Comparison of ENCODE assay signal across 16 cellular contexts in genomic region chr7:57343901-57344622, GRCh38.
DNase-seq lines count a peak whose midpoint lies in the region; ATAC-seq and TF ChIP-seq lines count a peak whose summit lies in the region.
"Had no signal": no experiment of that assay in that cellular context is flagged by ENCODE, and none has a peak within 500 bp of the region (broad histone marks: within the 10 kb centered on the region; RNA-seq: fewer than 3 reads in every experiment).

No MANE protein-coding gene starts in this region.

- H3K27me3 ChIP-seq in adrenal gland = no peaks in the 10 kb centered on the region
- no peaks in the 10 kb centered on the region for H3K27me3 ChIP-seq in heart left ventricle
- H3K27me3 ChIP-seq in right atrium auricular region = no peaks in the 10 kb centered on the region
- H3K27me3 ChIP-seq in psoas muscle (ENCODE audit: insufficient read depth in 3 of 3, low read length in 2 of 3) = no peaks in the 10 kb centered on the region
- no peaks in the 10 kb centered on the region for H3K27me3 ChIP-seq in hepatocyte
- H3K27me3 ChIP-seq in Karpas-422 (ENCODE audit: low read length) = no peaks in the 10 kb centered on the region
- H3K27me3 ChIP-seq: BLaER1 treated with 17β-estradiol and CSF1 and Interleukin-3, amounts not matched to agents 10 nM and 100 nM had no signal

- no peaks in the 10 kb centered on the region for H3K9me3 ChIP-seq in adrenal gland (replicated peaks in 1 of 3)
- peaks cover 0 to 21% (median 0%) of the 10 kb centered on the region in 12 donors for H3K9me3 ChIP-seq in heart left ventricle
- H3K9me3 ChIP-seq in right atrium auricular region = no peaks in the 10 kb centered on the region
- H3K9me3 ChIP-seq in psoas muscle = no peaks in the 10 kb centered on the region
- no peaks in the 10 kb centered on the region for H3K9me3 ChIP-seq in hepatocyte (ENCODE audit: low read depth)
- peaks cover 17% of the 10 kb centered on the region for H3K9me3 ChIP-seq in Karpas-422 (ENCODE audit: low read length)

- ATAC-seq in heart left ventricle (peak; percentile 79 to 88 (median 81)), psoas muscle (peak; percentile 61 to 84 (median 74)), HG03159 (IDR thresholded peaks at IDR 0.05; ENCODE audit: unreplicated experiment) (no peak)

- peak overlapping the region; percentile 60 to 90 (median 78) for H3K27ac ChIP-seq in adrenal gland
- H3K27ac ChIP-seq in heart left ventricle = peak overlapping the region; percentile 58 to 90 (median 80)
- peak overlapping the region; percentile 83 to 93 for H3K27ac ChIP-seq in right atrium auricular region
- H3K27ac ChIP-seq in psoas muscle = peak overlapping the region; percentile 50
- no peak overlapping the region for H3K27ac ChIP-seq in hepatocyte
- no peak overlapping the region for H3K27ac ChIP-seq in Karpas-422 (ENCODE audit: low read length)
- H3K27ac ChIP-seq: BLaER1 treated with 17β-estradiol and CSF1 and Interleukin-3, amounts not matched to agents 10 nM and 100 nM; HL-60 had no signal

- H3K4me1 ChIP-seq in adrenal gland (replicated peaks in 1 of 2) (peaks cover 5 to 24% of the 10 kb centered on the region in 2 donors), heart left ventricle (peaks cover 0 to 28% (median 2%) of the 10 kb centered on the region in 12 donors), right atrium auricular region (peaks cover 0 to 2% of the 10 kb centered on the region in 2 donors), psoas muscle (no peaks in the 10 kb centered on the region), hepatocyte (ENCODE audit: insufficient read depth) (no peaks in the 10 kb centered on the region), Karpas-422 (ENCODE audit: low read length) (no peaks in the 10 kb centered on the region)

- TF ChIP-seq CTCF in adrenal gland (IDR thresholded peaks at IDR 0.05) = no peak
- no peak for TF ChIP-seq CTCF in heart left ventricle (IDR thresholded peaks at IDR 0.05)
- TF ChIP-seq CTCF in right atrium auricular region (IDR thresholded peaks at IDR 0.05) = no peak
- no peak for TF ChIP-seq CTCF in psoas muscle (IDR thresholded peaks at IDR 0.05)
- TF ChIP-seq CTCF in hepatocyte (IDR thresholded peaks at IDR 0.05; ENCODE audit: poor library complexity) = no peak

- no peaks in the 10 kb centered on the region for H3K36me3 ChIP-seq in adrenal gland (replicated peaks in 1 of 2)
- no peaks in the 10 kb centered on the region for H3K36me3 ChIP-seq in heart left ventricle
- H3K36me3 ChIP-seq in right atrium auricular region = no peaks in the 10 kb centered on the region
- H3K36me3 ChIP-seq in psoas muscle (ENCODE audit: insufficient read depth in 1 of 2, low read depth in 1 of 2) = no peaks in the 10 kb centered on the region
- no peaks in the 10 kb centered on the region for H3K36me3 ChIP-seq in hepatocyte (replicated peaks; ENCODE audit: insufficient read depth, low read depth)
- H3K36me3 ChIP-seq in Karpas-422 (ENCODE audit: insufficient read depth, low read length) = no peaks in the 10 kb centered on the region
- H3K36me3 ChIP-seq: BLaER1 treated with 17β-estradiol and CSF1 and Interleukin-3, amounts not matched to agents 10 nM and 100 nM had no signal

- H3K9me2 ChIP-seq in hepatocyte (replicated peaks; ENCODE audit: insufficient read depth) (no peaks in the 10 kb centered on the region), Karpas-422 (replicated peaks; ENCODE audit: insufficient read depth, low read length) (no peaks in the 10 kb centered on the region)

- no peak overlapping the region for H3K9ac ChIP-seq in Karpas-422 (ENCODE audit: low read length)
- H3K9ac ChIP-seq: BLaER1 treated with 17β-estradiol and CSF1 and Interleukin-3, amounts not matched to agents 10 nM and 100 nM had no signal

- H4K20me1 ChIP-seq in hepatocyte (ENCODE audit: insufficient read depth, poor library complexity, severe bottlenecking) (no peaks in the 10 kb centered on the region), Karpas-422 (ENCODE audit: insufficient read depth, low read depth, low read length) (no peaks in the 10 kb centered on the region)
- H4K20me1 ChIP-seq: BLaER1 treated with 17β-estradiol and CSF1 and Interleukin-3, amounts not matched to agents 10 nM and 100 nM had no signal

- H2AFZ ChIP-seq in hepatocyte (no peak overlapping the region), Karpas-422 (ENCODE audit: low read length) (no peak overlapping the region)

- H3K79me2 ChIP-seq in hepatocyte (no peaks in the 10 kb centered on the region), Karpas-422 (ENCODE audit: low read length) (no peaks in the 10 kb centered on the region)

- WGBS in adrenal gland, 4 donors = 52 to 65% (median 53%) methylated on average over 6 to 15 of the region's 15 CpGs
- WGBS in heart left ventricle, 4 donors = 40 to 65% (median 49%) methylated on average over 8 to 15 of the region's 15 CpGs
- WGBS in psoas muscle, 3 donors = 66 to 69% (median 68%) methylated on average over 15 of the region's 15 CpGs
- WGBS in hepatocyte (ENCODE audit: low lambda C conversion rate, missing lambda C conversion rate) = 71% methylated on average over 15 of the region's 15 CpGs

- peak; percentile 25 to 88 (median 73) for DNase-seq in adrenal gland
- peak; percentile 74 to 92 (median 79) for DNase-seq in heart left ventricle
- peak; percentile 65 for DNase-seq in right atrium auricular region (ENCODE audit: low spot score)
- peak; percentile 57 to 84 for DNase-seq in psoas muscle
- DNase-seq in hepatocyte (ENCODE audit: low spot score) = no peak
- no peak for DNase-seq in Karpas-422
- no peak for DNase-seq in UCSD-AML1 (lab: John Stamatoyannopoulos, UW; ENCODE audit: unreplicated experiment)
- DNase-seq: ACHN; Calu3; CD4-positive, CD25-positive, alpha-beta regulatory T cell; DMS 273 treated with DMSO at 0.1 percent for 48 hours; HCEC 1CT; HFFc6 had no signal

- H3K4me3 ChIP-seq in adrenal gland (no peak overlapping the region), heart left ventricle (no peak overlapping the region), right atrium auricular region (no peak overlapping the region), psoas muscle (no peak overlapping the region), hepatocyte (no peak overlapping the region), Karpas-422 (ENCODE audit: low read length) (no peak overlapping the region)
- H3K4me3 ChIP-seq: BLaER1 treated with 17β-estradiol and CSF1 and Interleukin-3, amounts not matched to agents 10 nM and 100 nM had no signal

- TF ChIP-seq POLR2A in adrenal gland (IDR thresholded peaks at IDR 0.05) (no peak), heart left ventricle (IDR thresholded peaks at IDR 0.05) (no peak)

- intact Hi-C loops in adrenal gland (cut with DNase I) (no loop called here), heart left ventricle (cut with DNase I) (loop anchor here in 1 of 10 donors (1.0 kb wide), 1 partner anchor 60 kb away; no protein-coding TSS in a partner anchor), psoas muscle (cut with DNase I) (no loop called here)

- no peak overlapping the region for H3K4me2 ChIP-seq in hepatocyte
- no peak overlapping the region for H3K4me2 ChIP-seq in Karpas-422 (ENCODE audit: low read depth, low read length, poor library complexity, severe bottlenecking)
- H3K4me2 ChIP-seq: BLaER1 treated with 17β-estradiol and CSF1 and Interleukin-3, amounts not matched to agents 10 nM and 100 nM had no signal

Comparison
In these comparisons a context has a peak if more than half of its experiments do, and no peak if none do; other contexts are left out.
1. DNase-seq: peak in adrenal gland (7 of 7), heart left ventricle (5 of 5), right atrium auricular region (single experiment) and psoas muscle (2 of 2); none in hepatocyte (single experiment), Karpas-422 (single experiment) and UCSD-AML1 (single experiment).
2. H3K27ac ChIP-seq: peak in adrenal gland (5 of 5), heart left ventricle (12 of 12), right atrium auricular region (2 of 2) and psoas muscle (single experiment); none in hepatocyte (single experiment) and Karpas-422 (single experiment).